In genomic region chr15:90818251-90819210, GRCh38 we compare ENCODE assay signal across 9 cellular contexts. TPM values are rescaled to one million over a fixed set of nuclear protein-coding genes. Genes with fewer than 3 reads are reported as not detected.
DNase-seq lines count a peak whose midpoint lies in the region; ATAC-seq and TF ChIP-seq lines count a peak whose summit lies in the region.
"Had no signal": no experiment of that assay in that cellular context is flagged by ENCODE, and none has a peak within 500 bp of the region (broad histone marks: within the 10 kb centered on the region; RNA-seq: fewer than 3 reads in every experiment).

No MANE protein-coding gene starts in this region.

- H3K9me3 ChIP-seq in HUES48 (ENCODE audit: control insufficient read depth, insufficient read depth, low read length) = no peaks in the 10 kb centered on the region
- no peaks in the 10 kb centered on the region for H3K9me3 ChIP-seq in thymus (ENCODE audit: control insufficient read depth)
- no peaks in the 10 kb centered on the region for H3K9me3 ChIP-seq in vagina

- intact Hi-C loops in vagina (cut with DNase I) = no loop called here

- H3K27ac ChIP-seq in HUES48 (ENCODE audit: low read depth, low read length) (peak overlapping the region; percentile 8), thymus (ENCODE audit: low read depth) (peak overlapping the region; percentile 21), vagina (no peak overlapping the region)
- H3K27ac ChIP-seq: epithelial cell of prostate had no signal

- no peak overlapping the region for H3K9ac ChIP-seq in HUES48 (ENCODE audit: low read depth, low read length)

- TF ChIP-seq POLR2A in vagina (IDR thresholded peaks at IDR 0.05) = no peak

- H3K4me1 ChIP-seq in HUES48 (ENCODE audit: control insufficient read depth, insufficient read depth, low read length) (peaks cover 37% of the 10 kb centered on the region), thymus (ENCODE audit: control insufficient read depth, insufficient read depth, low read length) (peaks cover 9% of the 10 kb centered on the region), vagina (no peaks in the 10 kb centered on the region)

- peak; percentile 67 for TF ChIP-seq CTCF in GM12874 (IDR thresholded peaks at IDR 0.05; ENCODE audit: insufficient read depth, low read depth, low read length)
- no peak for TF ChIP-seq CTCF in vagina (IDR thresholded peaks at IDR 0.05)

- no peak overlapping the region for H3K4me3 ChIP-seq in HUES48 (ENCODE audit: low read depth, low read length)
- no peak overlapping the region for H3K4me3 ChIP-seq in thymus (ENCODE audit: low read length)
- H3K4me3 ChIP-seq in vagina = no peak overlapping the region

- 35% methylated on average over 26 of the region's 26 CpGs for WGBS in thymus

- no peaks in the 10 kb centered on the region for H3K27me3 ChIP-seq in HUES48 (ENCODE audit: control insufficient read depth, insufficient read depth, low read length)
- no peaks in the 10 kb centered on the region for H3K27me3 ChIP-seq in thymus (ENCODE audit: control insufficient read depth, insufficient read depth)
- no peaks in the 10 kb centered on the region for H3K27me3 ChIP-seq in vagina

- H3K36me3 ChIP-seq in HUES48 (ENCODE audit: control insufficient read depth, insufficient read depth, low read length) (peaks cover 7% of the 10 kb centered on the region; the same call in 1 of the 2 replicates), thymus (ENCODE audit: control insufficient read depth, insufficient read depth) (no peaks in the 10 kb centered on the region), vagina (no peaks in the 10 kb centered on the region)

- DNase-seq in germinal center (ENCODE audit: low spot score) (peak; percentile 90), dermis blood vessel endothelial cell (no peak), NCI-H128 (lab: John Stamatoyannopoulos, UW; ENCODE audit: unreplicated experiment) (no peak), vagina (ENCODE audit: extremely low spot score in 2 of 2) (no peak)

- ATAC-seq in SK-N-SH treated with all-trans-retinoic acid at 6 μM for 48 hours = peak; percentile 39; the same call in 2 of the 3 replicates

TF ChIP-seq in SK-N-SH treated with all-trans-retinoic acid at 6 μM for 48 hours, 23 proteins besides CTCF, POLR2A, EP300 and RAD21:
- no peak for TF ChIP-seq ZNF565 (CRISPR knock-in tag; conservative IDR thresholded peaks at IDR 0.05; ENCODE audit: low read depth)

RNA-seq across cellular contexts. Expression of gene FURIN, which starts 49.9 kb away (rescaled TPM):
- 36.7 TPM for polyA plus RNA-seq in thymus
- total RNA-seq in dermis blood vessel endothelial cell = 67.2 and 136 TPM in 2 replicates
- total RNA-seq in vagina = 47.6 TPM
